1 cellular context compared by ENCODE assay signal in the genomic region with DNA sequence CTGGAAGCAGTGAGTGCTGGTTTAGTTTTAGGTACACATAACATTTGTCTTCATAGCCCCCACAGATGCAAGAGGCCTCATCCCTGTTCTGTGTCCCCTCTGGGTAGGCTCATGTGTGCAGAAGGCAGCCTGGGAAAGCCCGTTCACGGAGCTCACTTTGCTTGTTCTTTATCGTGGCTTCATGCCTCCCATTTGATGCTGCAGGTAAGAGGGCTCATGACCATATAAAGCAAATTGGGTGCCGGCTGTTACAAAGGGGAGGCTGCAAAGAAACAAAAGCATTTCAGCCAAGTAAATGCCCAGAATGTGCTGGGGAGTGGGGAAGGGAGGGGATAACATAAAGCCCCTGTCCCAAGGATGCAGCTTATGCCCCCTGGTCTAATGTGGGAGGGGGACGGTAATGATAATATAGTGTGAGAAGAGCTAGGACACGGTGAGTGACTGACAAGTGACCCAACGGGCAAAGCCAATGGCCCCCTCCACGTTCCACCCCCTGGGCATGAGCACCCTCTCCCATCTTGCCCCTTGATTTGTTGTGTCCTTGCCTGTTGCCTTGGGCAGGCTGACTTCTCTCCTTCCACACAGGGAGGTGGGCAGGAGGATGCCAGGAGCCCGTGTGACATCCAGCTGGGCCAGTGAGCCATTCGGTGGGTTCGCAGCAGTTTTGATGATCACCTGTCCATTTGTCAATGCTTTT.
TF ChIP-seq lines count a peak whose summit lies in the region.

No MANE protein-coding gene starts in this region.

TF ChIP-seq in WTC11, 78 proteins besides CTCF, POLR2A, EP300 and RAD21:
- no peak for TF ChIP-seq TCF7 (CRISPR knock-in tag; IDR thresholded peaks at IDR 0.05; ENCODE audit: low read depth)
- no peak for TF ChIP-seq GABPB1 (CRISPR knock-in tag; IDR thresholded peaks at IDR 0.05)
- TF ChIP-seq, protein P1, sequence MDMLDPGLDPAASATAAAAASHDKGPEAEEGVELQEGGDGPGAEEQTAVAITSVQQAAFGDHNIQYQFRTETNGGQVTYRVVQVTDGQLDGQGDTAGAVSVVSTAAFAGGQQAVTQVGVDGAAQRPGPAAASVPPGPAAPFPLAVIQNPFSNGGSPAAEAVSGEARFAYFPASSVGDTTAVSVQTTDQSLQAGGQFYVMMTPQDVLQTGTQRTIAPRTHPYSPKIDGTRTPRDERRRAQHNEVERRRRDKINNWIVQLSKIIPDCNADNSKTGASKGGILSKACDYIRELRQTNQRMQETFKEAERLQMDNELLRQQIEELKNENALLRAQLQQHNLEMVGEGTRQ (CRISPR knock-in tag; IDR thresholded peaks at IDR 0.05): no peak
- TF ChIP-seq, protein P2, sequence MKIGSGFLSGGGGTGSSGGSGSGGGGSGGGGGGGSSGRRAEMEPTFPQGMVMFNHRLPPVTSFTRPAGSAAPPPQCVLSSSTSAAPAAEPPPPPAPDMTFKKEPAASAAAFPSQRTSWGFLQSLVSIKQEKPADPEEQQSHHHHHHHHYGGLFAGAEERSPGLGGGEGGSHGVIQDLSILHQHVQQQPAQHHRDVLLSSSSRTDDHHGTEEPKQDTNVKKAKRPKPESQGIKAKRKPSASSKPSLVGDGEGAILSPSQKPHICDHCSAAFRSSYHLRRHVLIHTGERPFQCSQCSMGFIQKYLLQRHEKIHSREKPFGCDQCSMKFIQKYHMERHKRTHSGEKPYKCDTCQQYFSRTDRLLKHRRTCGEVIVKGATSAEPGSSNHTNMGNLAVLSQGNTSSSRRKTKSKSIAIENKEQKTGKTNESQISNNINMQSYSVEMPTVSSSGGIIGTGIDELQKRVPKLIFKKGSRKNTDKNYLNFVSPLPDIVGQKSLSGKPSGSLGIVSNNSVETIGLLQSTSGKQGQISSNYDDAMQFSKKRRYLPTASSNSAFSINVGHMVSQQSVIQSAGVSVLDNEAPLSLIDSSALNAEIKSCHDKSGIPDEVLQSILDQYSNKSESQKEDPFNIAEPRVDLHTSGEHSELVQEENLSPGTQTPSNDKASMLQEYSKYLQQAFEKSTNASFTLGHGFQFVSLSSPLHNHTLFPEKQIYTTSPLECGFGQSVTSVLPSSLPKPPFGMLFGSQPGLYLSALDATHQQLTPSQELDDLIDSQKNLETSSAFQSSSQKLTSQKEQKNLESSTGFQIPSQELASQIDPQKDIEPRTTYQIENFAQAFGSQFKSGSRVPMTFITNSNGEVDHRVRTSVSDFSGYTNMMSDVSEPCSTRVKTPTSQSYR (CRISPR knock-in tag; IDR thresholded peaks at IDR 0.05): no peak
- TF ChIP-seq, protein P3, sequence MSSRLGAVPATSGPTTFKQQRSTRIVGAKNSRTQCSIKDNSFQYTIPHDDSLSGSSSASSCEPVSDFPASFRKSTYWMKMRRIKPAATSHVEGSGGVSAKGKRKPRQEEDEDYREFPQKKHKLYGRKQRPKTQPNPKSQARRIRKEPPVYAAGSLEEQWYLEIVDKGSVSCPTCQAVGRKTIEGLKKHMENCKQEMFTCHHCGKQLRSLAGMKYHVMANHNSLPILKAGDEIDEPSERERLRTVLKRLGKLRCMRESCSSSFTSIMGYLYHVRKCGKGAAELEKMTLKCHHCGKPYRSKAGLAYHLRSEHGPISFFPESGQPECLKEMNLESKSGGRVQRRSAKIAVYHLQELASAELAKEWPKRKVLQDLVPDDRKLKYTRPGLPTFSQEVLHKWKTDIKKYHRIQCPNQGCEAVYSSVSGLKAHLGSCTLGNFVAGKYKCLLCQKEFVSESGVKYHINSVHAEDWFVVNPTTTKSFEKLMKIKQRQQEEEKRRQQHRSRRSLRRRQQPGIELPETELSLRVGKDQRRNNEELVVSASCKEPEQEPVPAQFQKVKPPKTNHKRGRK (CRISPR knock-in tag; IDR thresholded peaks at IDR 0.05; ENCODE audit: borderline replicate concordance): no peak
- no peak for TF ChIP-seq ETV6 (CRISPR knock-in tag; IDR thresholded peaks at IDR 0.05)
- TF ChIP-seq, protein P4, sequence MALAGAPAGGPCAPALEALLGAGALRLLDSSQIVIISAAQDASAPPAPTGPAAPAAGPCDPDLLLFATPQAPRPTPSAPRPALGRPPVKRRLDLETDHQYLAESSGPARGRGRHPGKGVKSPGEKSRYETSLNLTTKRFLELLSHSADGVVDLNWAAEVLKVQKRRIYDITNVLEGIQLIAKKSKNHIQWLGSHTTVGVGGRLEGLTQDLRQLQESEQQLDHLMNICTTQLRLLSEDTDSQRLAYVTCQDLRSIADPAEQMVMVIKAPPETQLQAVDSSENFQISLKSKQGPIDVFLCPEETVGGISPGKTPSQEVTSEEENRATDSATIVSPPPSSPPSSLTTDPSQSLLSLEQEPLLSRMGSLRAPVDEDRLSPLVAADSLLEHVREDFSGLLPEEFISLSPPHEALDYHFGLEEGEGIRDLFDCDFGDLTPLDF (CRISPR knock-in tag; IDR thresholded peaks at IDR 0.05): no peak
- TF ChIP-seq, protein P5, sequence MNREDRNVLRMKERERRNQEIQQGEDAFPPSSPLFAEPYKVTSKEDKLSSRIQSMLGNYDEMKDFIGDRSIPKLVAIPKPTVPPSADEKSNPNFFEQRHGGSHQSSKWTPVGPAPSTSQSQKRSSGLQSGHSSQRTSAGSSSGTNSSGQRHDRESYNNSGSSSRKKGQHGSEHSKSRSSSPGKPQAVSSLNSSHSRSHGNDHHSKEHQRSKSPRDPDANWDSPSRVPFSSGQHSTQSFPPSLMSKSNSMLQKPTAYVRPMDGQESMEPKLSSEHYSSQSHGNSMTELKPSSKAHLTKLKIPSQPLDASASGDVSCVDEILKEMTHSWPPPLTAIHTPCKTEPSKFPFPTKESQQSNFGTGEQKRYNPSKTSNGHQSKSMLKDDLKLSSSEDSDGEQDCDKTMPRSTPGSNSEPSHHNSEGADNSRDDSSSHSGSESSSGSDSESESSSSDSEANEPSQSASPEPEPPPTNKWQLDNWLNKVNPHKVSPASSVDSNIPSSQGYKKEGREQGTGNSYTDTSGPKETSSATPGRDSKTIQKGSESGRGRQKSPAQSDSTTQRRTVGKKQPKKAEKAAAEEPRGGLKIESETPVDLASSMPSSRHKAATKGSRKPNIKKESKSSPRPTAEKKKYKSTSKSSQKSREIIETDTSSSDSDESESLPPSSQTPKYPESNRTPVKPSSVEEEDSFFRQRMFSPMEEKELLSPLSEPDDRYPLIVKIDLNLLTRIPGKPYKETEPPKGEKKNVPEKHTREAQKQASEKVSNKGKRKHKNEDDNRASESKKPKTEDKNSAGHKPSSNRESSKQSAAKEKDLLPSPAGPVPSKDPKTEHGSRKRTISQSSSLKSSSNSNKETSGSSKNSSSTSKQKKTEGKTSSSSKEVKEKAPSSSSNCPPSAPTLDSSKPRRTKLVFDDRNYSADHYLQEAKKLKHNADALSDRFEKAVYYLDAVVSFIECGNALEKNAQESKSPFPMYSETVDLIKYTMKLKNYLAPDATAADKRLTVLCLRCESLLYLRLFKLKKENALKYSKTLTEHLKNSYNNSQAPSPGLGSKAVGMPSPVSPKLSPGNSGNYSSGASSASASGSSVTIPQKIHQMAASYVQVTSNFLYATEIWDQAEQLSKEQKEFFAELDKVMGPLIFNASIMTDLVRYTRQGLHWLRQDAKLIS (CRISPR knock-in tag; IDR thresholded peaks at IDR 0.05; ENCODE audit: borderline replicate concordance): no peak
